Comparison of ENCODE assay signal across 21 cellular contexts in genomic region chr2:7963787-7964186, GRCh38.
"Had no signal": no experiment of that assay in that cellular context is flagged by ENCODE, and none has a peak within 500 bp of the region (broad histone marks: within the 10 kb centered on the region; RNA-seq: fewer than 3 reads in every experiment).

No MANE protein-coding gene starts in this region.

- DNase-seq: effector CD8-positive, alpha-beta T cell; endodermal cell; esophagus squamous epithelium; gastrocnemius medialis; head of caudate nucleus; mucosa of descending colon; naive B cell; pancreas; right lobe of liver; small intestine; stimulated activated CD4-positive, alpha-beta T cell treated with anti-CD3 and anti-CD28 coated beads, Interleukin-15, amount 100 ng/mL, for 24 hours; stimulated activated CD4-positive, alpha-beta T cell treated with anti-CD3 and anti-CD28 coated beads, Interleukin-2, amount 100 ng/mL, for 48 hours; stimulated activated CD8-positive, alpha-beta memory T cell treated with anti-CD3 and anti-CD28 coated beads, Interleukin-4, amount 100 ng/mL, for 48 hours; stimulated activated naive CD4-positive, alpha-beta T cell treated with Interleukin-2 at 50 U/mL for 16 hours; stomach; thyroid gland; trophoblast cell had no signal

- H3K4me3 ChIP-seq: esophagus squamous epithelium, gastrocnemius medialis, lung, mucosa of descending colon, pancreas, right lobe of liver, stomach, thyroid gland, vagina had no signal

- ATAC-seq: gastrocnemius medialis; left lobe of liver; mucosa of descending colon; natural killer cell treated with Interleukin-12 subunit alpha and Interleukin-12 subunit beta and Interleukin-15 and Interleukin-18, amount 100 ng/mL, for 72 hours; pancreas; right lobe of liver had no signal
